In genomic region chr9:35658894-35659220, GRCh38 we compare ENCODE assay signal across 7 cellular contexts. TPM values are rescaled to one million over a fixed set of nuclear protein-coding genes. Genes with fewer than 3 reads are reported as not detected.
DNase-seq lines count a peak whose midpoint lies in the region; ATAC-seq and TF ChIP-seq lines count a peak whose summit lies in the region.

No MANE protein-coding gene starts in this region.

- peaks cover 2% of the 10 kb centered on the region for H3K27me3 Mint-ChIP-seq in activated T-helper 1 cell treated with anti-CD3 and anti-CD28 coated beads, Interleukin-12 subunit alpha, Interleukin-12 subunit beta, Interleukin-2, Interleukin-4 antibody, amounts not matched to agents 30 ng/mL and 10 ng/mL and 1 ng/mL, durations not matched to agents 14 hours and 24 hours and 36 hours (ENCODE audit: insufficient read depth)

- peaks cover 62% of the 10 kb centered on the region for H3K4me1 ChIP-seq in DOHH2 (ENCODE audit: control insufficient read depth, low read length)

- peaks cover 14% of the 10 kb centered on the region for H3F3A ChIP-seq in DOHH2 (ENCODE audit: control insufficient read depth, insufficient read depth)

- peak overlapping the region; percentile 66 for H3K27ac Mint-ChIP-seq in activated T-helper 1 cell treated with anti-CD3 and anti-CD28 coated beads, Interleukin-12 subunit alpha, Interleukin-12 subunit beta, Interleukin-2, Interleukin-4 antibody, amounts not matched to agents 30 ng/mL and 10 ng/mL and 1 ng/mL, durations not matched to agents 14 hours and 24 hours and 36 hours

- peaks cover 35% of the 10 kb centered on the region for H3K79me2 ChIP-seq in DOHH2 (ENCODE audit: control insufficient read depth, low read length)

- no peaks in the 10 kb centered on the region for H3K9me3 Mint-ChIP-seq in activated T-helper 1 cell treated with anti-CD3 and anti-CD28 coated beads, Interleukin-12 subunit alpha, Interleukin-12 subunit beta, Interleukin-2, Interleukin-4 antibody, amounts not matched to agents 30 ng/mL and 10 ng/mL and 1 ng/mL, durations not matched to agents 14 hours and 24 hours and 36 hours

- peak overlapping the region; percentile 78 for H3K4me2 ChIP-seq in DOHH2 (ENCODE audit: low read length)

- peaks cover 71% of the 10 kb centered on the region for H3K4me1 Mint-ChIP-seq in activated T-helper 1 cell treated with anti-CD3 and anti-CD28 coated beads, Interleukin-12 subunit alpha, Interleukin-12 subunit beta, Interleukin-2, Interleukin-4 antibody, amounts not matched to agents 30 ng/mL and 10 ng/mL and 1 ng/mL, durations not matched to agents 14 hours and 24 hours and 36 hours (ENCODE audit: low read depth)

- H3K4me3 Mint-ChIP-seq in activated T-helper 1 cell treated with anti-CD3 and anti-CD28 coated beads, Interleukin-12 subunit alpha, Interleukin-12 subunit beta, Interleukin-2, Interleukin-4 antibody, amounts not matched to agents 30 ng/mL and 10 ng/mL and 1 ng/mL, durations not matched to agents 14 hours and 24 hours and 36 hours = peak overlapping the region; percentile 84

- H3K36me3 ChIP-seq in DOHH2 (ENCODE audit: control insufficient read depth, low read length) = peaks cover 48% of the 10 kb centered on the region

- no peaks in the 10 kb centered on the region for H3K9me3 ChIP-seq in DOHH2 (ENCODE audit: control insufficient read depth, insufficient read depth, low read length)

- H4K20me1 ChIP-seq in DOHH2 (ENCODE audit: control insufficient read depth, insufficient read depth, low read depth, low read length) = no peaks in the 10 kb centered on the region

- TF ChIP-seq CTCF in DOHH2 (IDR thresholded peaks at IDR 0.05; ENCODE audit: low read depth, low read length, poor library complexity, severe bottlenecking) (no peak), retinal pigment epithelial cell (conservative IDR thresholded peaks at IDR 0.05; ENCODE audit: low read depth, low read length) (no peak)

- intact Hi-C loops in activated T-helper 1 cell treated with anti-CD3 and anti-CD28 coated beads, Interleukin-12 subunit alpha, Interleukin-12 subunit beta, Interleukin-2, Interleukin-4 antibody, amounts not matched to agents 30 ng/mL and 10 ng/mL and 1 ng/mL, durations not matched to agents 14 hours and 24 hours and 36 hours (cut with micrococcal nuclease) = loop anchor here (1.0 to 2.0 kb wide), 3 partner anchors 32 to 156 kb away; partner anchors contain the start of gene HINT2
- intact Hi-C loops in cardiac septum (cut with DNase I) = loop anchor here (2.0 to 5.0 kb wide), 3 partner anchors 32 to 153 kb away; partner anchors contain the start of genes SPAG8 and TESK1

- peak overlapping the region; percentile 71 for H3K27ac ChIP-seq in DOHH2 (ENCODE audit: low read depth, low read length)

- peak overlapping the region; percentile 82 for H3K4me3 ChIP-seq in DOHH2 (ENCODE audit: low read length)
- peak overlapping the region; percentile 86 for H3K4me3 ChIP-seq in retinal pigment epithelial cell (ENCODE audit: low read length)

- peak; percentile 62 for DNase-seq in HT1080 (ENCODE audit: low read depth)
- DNase-seq in activated T-helper 1 cell treated with anti-CD3 and anti-CD28 coated beads, Interleukin-12 subunit alpha, Interleukin-12 subunit beta, Interleukin-2, Interleukin-4 antibody, amounts not matched to agents 30 ng/mL and 10 ng/mL and 1 ng/mL, durations not matched to agents 14 hours and 24 hours and 36 hours (ENCODE audit: low spot score) = no peak
- peak; percentile 64 for DNase-seq in cardiac septum (ENCODE audit: low spot score)
- no peak for DNase-seq in retinal pigment epithelial cell (ENCODE audit: low read depth)

- no peak for ATAC-seq in GM21737 (IDR thresholded peaks at IDR 0.05; ENCODE audit: unreplicated experiment)
- ATAC-seq in GM18520 (IDR thresholded peaks at IDR 0.05; ENCODE audit: unreplicated experiment) = no peak

- no peaks in the 10 kb centered on the region for H3K9me2 ChIP-seq in DOHH2 (replicated peaks; ENCODE audit: control insufficient read depth, low read length)

- H3K27me3 ChIP-seq in DOHH2 (ENCODE audit: control insufficient read depth, low read length) = no peaks in the 10 kb centered on the region

- peaks cover 26% of the 10 kb centered on the region for H3K36me3 Mint-ChIP-seq in activated T-helper 1 cell treated with anti-CD3 and anti-CD28 coated beads, Interleukin-12 subunit alpha, Interleukin-12 subunit beta, Interleukin-2, Interleukin-4 antibody, amounts not matched to agents 30 ng/mL and 10 ng/mL and 1 ng/mL, durations not matched to agents 14 hours and 24 hours and 36 hours (ENCODE audit: low read depth)

RNA-seq across cellular contexts. Expression of gene CCDC107, which starts 0.8 kb away (rescaled TPM):
- 9.2 and 9.3 TPM in 2 replicates for total RNA-seq in HT1080 (2014; rRNA removed; shearing (Covaris generic))
- 4.2 and 6.2 TPM in 2 replicates for polyA plus RNA-seq in HT1080 (2015; cell fraction: cytosol; rRNA removed)
- 3.5 and 3.7 TPM in 2 replicates for polyA plus RNA-seq in HT1080 (2015; cell fraction: nucleus; rRNA removed)
- 20.6 and 24.0 TPM in 2 replicates for total RNA-seq in activated T-helper 1 cell treated with anti-CD3 and anti-CD28 coated beads, Interleukin-12 subunit alpha, Interleukin-12 subunit beta, Interleukin-2, Interleukin-4 antibody, amounts not matched to agents 30 ng/mL and 10 ng/mL and 1 ng/mL, durations not matched to agents 14 hours and 24 hours and 36 hours
- 47.7 TPM for total RNA-seq in cardiac septum

RNA-seq across cellular contexts. Expression of gene RMRP, which starts 1.0 kb away (rescaled TPM):
- total RNA-seq in HT1080 (2014; rRNA removed; shearing (Covaris generic)) = 6,816 and 22,210 TPM in 2 replicates
- not detected in 2 replicates for polyA plus RNA-seq in HT1080 (2015; cell fraction: cytosol; rRNA removed)
- not detected in 2 replicates for polyA plus RNA-seq in HT1080 (2015; cell fraction: nucleus; rRNA removed)
- total RNA-seq in activated T-helper 1 cell treated with anti-CD3 and anti-CD28 coated beads, Interleukin-12 subunit alpha, Interleukin-12 subunit beta, Interleukin-2, Interleukin-4 antibody, amounts not matched to agents 30 ng/mL and 10 ng/mL and 1 ng/mL, durations not matched to agents 14 hours and 24 hours and 36 hours = 5,317 and 5,787 TPM in 2 replicates
- 10,677 TPM for total RNA-seq in cardiac septum

RNA-seq across cellular contexts. Expression of gene ARHGEF39, which starts 6.1 kb away (rescaled TPM):
- 5.3 and 8.9 TPM in 2 replicates for total RNA-seq in HT1080 (2014; rRNA removed; shearing (Covaris generic))
- 8.4 and 10.1 TPM in 2 replicates for polyA plus RNA-seq in HT1080 (2015; cell fraction: cytosol; rRNA removed)
- 26.8 and 31.7 TPM in 2 replicates for polyA plus RNA-seq in HT1080 (2015; cell fraction: nucleus; rRNA removed)
- total RNA-seq in activated T-helper 1 cell treated with anti-CD3 and anti-CD28 coated beads, Interleukin-12 subunit alpha, Interleukin-12 subunit beta, Interleukin-2, Interleukin-4 antibody, amounts not matched to agents 30 ng/mL and 10 ng/mL and 1 ng/mL, durations not matched to agents 14 hours and 24 hours and 36 hours = 7.9 and 8.8 TPM in 2 replicates
- 0.48 TPM for total RNA-seq in cardiac septum

RNA-seq across cellular contexts. Expression of gene SIT1, which starts 8.1 kb away (rescaled TPM):
- total RNA-seq in HT1080 (2014; rRNA removed; shearing (Covaris generic)) = not detected in 2 replicates
- polyA plus RNA-seq in HT1080 (2015; cell fraction: cytosol; rRNA removed) = not detected in 2 replicates
- not detected in 2 replicates for polyA plus RNA-seq in HT1080 (2015; cell fraction: nucleus; rRNA removed)
- total RNA-seq in activated T-helper 1 cell treated with anti-CD3 and anti-CD28 coated beads, Interleukin-12 subunit alpha, Interleukin-12 subunit beta, Interleukin-2, Interleukin-4 antibody, amounts not matched to agents 30 ng/mL and 10 ng/mL and 1 ng/mL, durations not matched to agents 14 hours and 24 hours and 36 hours = 86.6 and 90.5 TPM in 2 replicates
- total RNA-seq in cardiac septum = not detected

RNA-seq across cellular contexts. Expression of gene CA9, which starts 14.9 kb away (rescaled TPM):
- total RNA-seq in HT1080 (2014; rRNA removed; shearing (Covaris generic)) = 0.33 and 0.55 TPM in 2 replicates
- 64.9 and 70.8 TPM in 2 replicates for polyA plus RNA-seq in HT1080 (2015; cell fraction: cytosol; rRNA removed)
- polyA plus RNA-seq in HT1080 (2015; cell fraction: nucleus; rRNA removed) = 101 and 114 TPM in 2 replicates
- 0.44 TPM in 1 of 2 replicates, not detected in the other for total RNA-seq in activated T-helper 1 cell treated with anti-CD3 and anti-CD28 coated beads, Interleukin-12 subunit alpha, Interleukin-12 subunit beta, Interleukin-2, Interleukin-4 antibody, amounts not matched to agents 30 ng/mL and 10 ng/mL and 1 ng/mL, durations not matched to agents 14 hours and 24 hours and 36 hours
- total RNA-seq in cardiac septum = 0.48 TPM

Comparison
In these comparisons a context has a peak if more than half of its experiments do, and no peak if none do; other contexts are left out.
1. DNase-seq: peak in HT1080 (single experiment) and cardiac septum (single experiment); none in activated T-helper 1 cell treated with anti-CD3 and anti-CD28 coated beads, Interleukin-12 subunit alpha, Interleukin-12 subunit beta, Interleukin-2, Interleukin-4 antibody, amounts not matched to agents 30 ng/mL and 10 ng/mL and 1 ng/mL, durations not matched to agents 14 hours and 24 hours and 36 hours (single experiment) and retinal pigment epithelial cell (single experiment).